Comparison of ENCODE assay signal across 1 cellular context in the genomic region with DNA sequence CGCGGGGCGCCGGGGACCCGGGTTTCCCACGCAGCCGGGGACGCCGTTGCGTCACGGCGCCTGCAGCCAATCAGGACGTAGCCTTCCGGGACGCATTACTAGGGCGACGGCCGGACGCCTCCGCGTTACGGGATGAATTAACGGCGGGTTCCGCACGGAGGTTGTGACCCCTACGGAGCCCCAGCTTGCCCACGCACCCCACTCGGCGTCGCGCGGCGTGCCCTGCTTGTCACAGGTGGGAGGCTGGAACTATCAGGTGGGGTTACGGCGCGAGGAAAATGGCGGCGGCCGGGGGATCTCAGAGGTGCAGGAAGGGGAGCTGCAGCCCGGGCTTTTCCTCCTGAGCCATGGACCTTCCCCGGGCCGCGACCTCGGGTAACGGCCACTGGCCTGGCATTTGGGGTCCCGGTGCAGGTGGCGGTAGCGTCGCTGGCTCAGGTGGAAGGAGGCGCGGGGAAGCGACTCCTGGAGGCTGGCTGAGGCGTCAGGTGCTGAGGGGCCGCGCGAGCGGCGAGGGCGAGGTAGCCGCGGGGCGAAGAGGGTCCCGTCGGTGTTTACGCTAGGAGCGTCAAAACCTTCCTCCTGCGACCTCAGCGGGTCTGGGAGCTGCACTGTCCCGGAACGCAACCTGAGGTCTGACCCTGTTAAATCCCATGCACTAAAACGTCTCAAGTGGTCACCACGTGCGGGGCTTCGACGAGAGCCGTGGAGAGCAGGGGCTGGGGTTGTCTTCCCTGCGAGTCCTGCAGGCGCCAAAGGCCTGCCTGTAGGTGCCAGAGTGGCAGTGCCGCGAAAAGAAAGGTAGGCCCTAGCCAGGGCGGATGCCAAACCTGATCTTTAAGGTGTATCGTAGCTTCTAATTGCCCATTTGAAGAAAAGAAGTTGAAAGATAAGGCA.
TF ChIP-seq lines count a peak whose summit lies in the region.

A gene (plus strand): TSS at position 98 of the 897 bp plus-strand sequence. CDS start 78,345 bp downstream, outside the sequence.

TF ChIP-seq in K562, 482 proteins besides CTCF, POLR2A, EP300 and RAD21 (continued from another document and continues in another):
- TF ChIP-seq, protein P1, sequence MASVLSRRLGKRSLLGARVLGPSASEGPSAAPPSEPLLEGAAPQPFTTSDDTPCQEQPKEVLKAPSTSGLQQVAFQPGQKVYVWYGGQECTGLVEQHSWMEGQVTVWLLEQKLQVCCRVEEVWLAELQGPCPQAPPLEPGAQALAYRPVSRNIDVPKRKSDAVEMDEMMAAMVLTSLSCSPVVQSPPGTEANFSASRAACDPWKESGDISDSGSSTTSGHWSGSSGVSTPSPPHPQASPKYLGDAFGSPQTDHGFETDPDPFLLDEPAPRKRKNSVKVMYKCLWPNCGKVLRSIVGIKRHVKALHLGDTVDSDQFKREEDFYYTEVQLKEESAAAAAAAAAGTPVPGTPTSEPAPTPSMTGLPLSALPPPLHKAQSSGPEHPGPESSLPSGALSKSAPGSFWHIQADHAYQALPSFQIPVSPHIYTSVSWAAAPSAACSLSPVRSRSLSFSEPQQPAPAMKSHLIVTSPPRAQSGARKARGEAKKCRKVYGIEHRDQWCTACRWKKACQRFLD (CRISPR knock-in tag; IDR thresholded peaks at IDR 0.05), result no peak; the same call in 1 of the 2 replicates
- TF ChIP-seq, protein P2, sequence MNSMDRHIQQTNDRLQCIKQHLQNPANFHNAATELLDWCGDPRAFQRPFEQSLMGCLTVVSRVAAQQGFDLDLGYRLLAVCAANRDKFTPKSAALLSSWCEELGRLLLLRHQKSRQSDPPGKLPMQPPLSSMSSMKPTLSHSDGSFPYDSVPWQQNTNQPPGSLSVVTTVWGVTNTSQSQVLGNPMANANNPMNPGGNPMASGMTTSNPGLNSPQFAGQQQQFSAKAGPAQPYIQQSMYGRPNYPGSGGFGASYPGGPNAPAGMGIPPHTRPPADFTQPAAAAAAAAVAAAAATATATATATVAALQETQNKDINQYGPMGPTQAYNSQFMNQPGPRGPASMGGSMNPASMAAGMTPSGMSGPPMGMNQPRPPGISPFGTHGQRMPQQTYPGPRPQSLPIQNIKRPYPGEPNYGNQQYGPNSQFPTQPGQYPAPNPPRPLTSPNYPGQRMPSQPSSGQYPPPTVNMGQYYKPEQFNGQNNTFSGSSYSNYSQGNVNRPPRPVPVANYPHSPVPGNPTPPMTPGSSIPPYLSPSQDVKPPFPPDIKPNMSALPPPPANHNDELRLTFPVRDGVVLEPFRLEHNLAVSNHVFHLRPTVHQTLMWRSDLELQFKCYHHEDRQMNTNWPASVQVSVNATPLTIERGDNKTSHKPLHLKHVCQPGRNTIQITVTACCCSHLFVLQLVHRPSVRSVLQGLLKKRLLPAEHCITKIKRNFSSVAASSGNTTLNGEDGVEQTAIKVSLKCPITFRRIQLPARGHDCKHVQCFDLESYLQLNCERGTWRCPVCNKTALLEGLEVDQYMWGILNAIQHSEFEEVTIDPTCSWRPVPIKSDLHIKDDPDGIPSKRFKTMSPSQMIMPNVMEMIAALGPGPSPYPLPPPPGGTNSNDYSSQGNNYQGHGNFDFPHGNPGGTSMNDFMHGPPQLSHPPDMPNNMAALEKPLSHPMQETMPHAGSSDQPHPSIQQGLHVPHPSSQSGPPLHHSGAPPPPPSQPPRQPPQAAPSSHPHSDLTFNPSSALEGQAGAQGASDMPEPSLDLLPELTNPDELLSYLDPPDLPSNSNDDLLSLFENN (IDR thresholded peaks at IDR 0.05; ENCODE audit: low read depth in 2 of 2, low read length in 2 of 2), result no peak
- TF ChIP-seq MYNN (IDR thresholded peaks at IDR 0.05), result peak; percentile 15; the same call in 1 of the 2 replicates
- no peak for TF ChIP-seq MYNN (CRISPR knock-in tag; IDR thresholded peaks at IDR 0.05)
- TF ChIP-seq, protein P3, sequence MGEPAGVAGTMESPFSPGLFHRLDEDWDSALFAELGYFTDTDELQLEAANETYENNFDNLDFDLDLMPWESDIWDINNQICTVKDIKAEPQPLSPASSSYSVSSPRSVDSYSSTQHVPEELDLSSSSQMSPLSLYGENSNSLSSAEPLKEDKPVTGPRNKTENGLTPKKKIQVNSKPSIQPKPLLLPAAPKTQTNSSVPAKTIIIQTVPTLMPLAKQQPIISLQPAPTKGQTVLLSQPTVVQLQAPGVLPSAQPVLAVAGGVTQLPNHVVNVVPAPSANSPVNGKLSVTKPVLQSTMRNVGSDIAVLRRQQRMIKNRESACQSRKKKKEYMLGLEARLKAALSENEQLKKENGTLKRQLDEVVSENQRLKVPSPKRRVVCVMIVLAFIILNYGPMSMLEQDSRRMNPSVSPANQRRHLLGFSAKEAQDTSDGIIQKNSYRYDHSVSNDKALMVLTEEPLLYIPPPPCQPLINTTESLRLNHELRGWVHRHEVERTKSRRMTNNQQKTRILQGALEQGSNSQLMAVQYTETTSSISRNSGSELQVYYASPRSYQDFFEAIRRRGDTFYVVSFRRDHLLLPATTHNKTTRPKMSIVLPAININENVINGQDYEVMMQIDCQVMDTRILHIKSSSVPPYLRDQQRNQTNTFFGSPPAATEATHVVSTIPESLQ (CRISPR knock-in tag; IDR thresholded peaks at IDR 0.05), result peak; percentile 60; the same call in 1 of the 2 replicates
- TF ChIP-seq, protein P4, sequence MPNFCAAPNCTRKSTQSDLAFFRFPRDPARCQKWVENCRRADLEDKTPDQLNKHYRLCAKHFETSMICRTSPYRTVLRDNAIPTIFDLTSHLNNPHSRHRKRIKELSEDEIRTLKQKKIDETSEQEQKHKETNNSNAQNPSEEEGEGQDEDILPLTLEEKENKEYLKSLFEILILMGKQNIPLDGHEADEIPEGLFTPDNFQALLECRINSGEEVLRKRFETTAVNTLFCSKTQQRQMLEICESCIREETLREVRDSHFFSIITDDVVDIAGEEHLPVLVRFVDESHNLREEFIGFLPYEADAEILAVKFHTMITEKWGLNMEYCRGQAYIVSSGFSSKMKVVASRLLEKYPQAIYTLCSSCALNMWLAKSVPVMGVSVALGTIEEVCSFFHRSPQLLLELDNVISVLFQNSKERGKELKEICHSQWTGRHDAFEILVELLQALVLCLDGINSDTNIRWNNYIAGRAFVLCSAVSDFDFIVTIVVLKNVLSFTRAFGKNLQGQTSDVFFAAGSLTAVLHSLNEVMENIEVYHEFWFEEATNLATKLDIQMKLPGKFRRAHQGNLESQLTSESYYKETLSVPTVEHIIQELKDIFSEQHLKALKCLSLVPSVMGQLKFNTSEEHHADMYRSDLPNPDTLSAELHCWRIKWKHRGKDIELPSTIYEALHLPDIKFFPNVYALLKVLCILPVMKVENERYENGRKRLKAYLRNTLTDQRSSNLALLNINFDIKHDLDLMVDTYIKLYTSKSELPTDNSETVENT (CRISPR knock-in tag; IDR thresholded peaks at IDR 0.05), result peak; percentile 33; the same call in 1 of the 2 replicates
- no peak for TF ChIP-seq NCOA1 (IDR thresholded peaks at IDR 0.05; ENCODE audit: low read depth)
- TF ChIP-seq ZNF695 (CRISPR knock-in tag; IDR thresholded peaks at IDR 0.05), result no peak
- no peak for TF ChIP-seq TRIM24 (IDR thresholded peaks at IDR 0.05)
- TF ChIP-seq BCL6 (CRISPR knock-in tag; IDR thresholded peaks at IDR 0.05), result no peak
- TF ChIP-seq ZNF347 (CRISPR knock-in tag; IDR thresholded peaks at IDR 0.05; ENCODE audit: low read depth), result no peak
- TF ChIP-seq, protein P5, sequence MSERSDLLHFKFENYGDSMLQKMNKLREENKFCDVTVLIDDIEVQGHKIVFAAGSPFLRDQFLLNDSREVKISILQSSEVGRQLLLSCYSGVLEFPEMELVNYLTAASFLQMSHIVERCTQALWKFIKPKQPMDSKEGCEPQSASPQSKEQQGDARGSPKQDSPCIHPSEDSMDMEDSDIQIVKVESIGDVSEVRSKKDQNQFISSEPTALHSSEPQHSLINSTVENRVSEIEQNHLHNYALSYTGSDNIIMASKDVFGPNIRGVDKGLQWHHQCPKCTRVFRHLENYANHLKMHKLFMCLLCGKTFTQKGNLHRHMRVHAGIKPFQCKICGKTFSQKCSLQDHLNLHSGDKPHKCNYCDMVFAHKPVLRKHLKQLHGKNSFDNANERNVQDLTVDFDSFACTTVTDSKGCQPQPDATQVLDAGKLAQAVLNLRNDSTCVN (CRISPR knock-in tag; IDR thresholded peaks at IDR 0.05), result no peak
- TF ChIP-seq TAF1 (IDR thresholded peaks at IDR 0.05; ENCODE audit: control insufficient read depth, extremely low read depth, insufficient read depth, low read length, severe bottlenecking), result peak; percentile 63
- no peak for TF ChIP-seq ILK (tag; IDR thresholded peaks at IDR 0.05; ENCODE audit: borderline replicate concordance, low read depth)
- TF ChIP-seq ZNF316 (IDR thresholded peaks at IDR 0.05), result no peak
- no peak for TF ChIP-seq NCOA2 (IDR thresholded peaks at IDR 0.05; ENCODE audit: partially characterized antibody in 2 of 2)
- peak; percentile 53; the same call in 1 of the 2 replicates for TF ChIP-seq STAG1 (CRISPR knock-in tag; IDR thresholded peaks at IDR 0.05; ENCODE audit: borderline replicate concordance)
- no peak for TF ChIP-seq SMAD1 (IDR thresholded peaks at IDR 0.05; ENCODE audit: low read depth, low read length, partially characterized antibody)
- TF ChIP-seq, protein P6, sequence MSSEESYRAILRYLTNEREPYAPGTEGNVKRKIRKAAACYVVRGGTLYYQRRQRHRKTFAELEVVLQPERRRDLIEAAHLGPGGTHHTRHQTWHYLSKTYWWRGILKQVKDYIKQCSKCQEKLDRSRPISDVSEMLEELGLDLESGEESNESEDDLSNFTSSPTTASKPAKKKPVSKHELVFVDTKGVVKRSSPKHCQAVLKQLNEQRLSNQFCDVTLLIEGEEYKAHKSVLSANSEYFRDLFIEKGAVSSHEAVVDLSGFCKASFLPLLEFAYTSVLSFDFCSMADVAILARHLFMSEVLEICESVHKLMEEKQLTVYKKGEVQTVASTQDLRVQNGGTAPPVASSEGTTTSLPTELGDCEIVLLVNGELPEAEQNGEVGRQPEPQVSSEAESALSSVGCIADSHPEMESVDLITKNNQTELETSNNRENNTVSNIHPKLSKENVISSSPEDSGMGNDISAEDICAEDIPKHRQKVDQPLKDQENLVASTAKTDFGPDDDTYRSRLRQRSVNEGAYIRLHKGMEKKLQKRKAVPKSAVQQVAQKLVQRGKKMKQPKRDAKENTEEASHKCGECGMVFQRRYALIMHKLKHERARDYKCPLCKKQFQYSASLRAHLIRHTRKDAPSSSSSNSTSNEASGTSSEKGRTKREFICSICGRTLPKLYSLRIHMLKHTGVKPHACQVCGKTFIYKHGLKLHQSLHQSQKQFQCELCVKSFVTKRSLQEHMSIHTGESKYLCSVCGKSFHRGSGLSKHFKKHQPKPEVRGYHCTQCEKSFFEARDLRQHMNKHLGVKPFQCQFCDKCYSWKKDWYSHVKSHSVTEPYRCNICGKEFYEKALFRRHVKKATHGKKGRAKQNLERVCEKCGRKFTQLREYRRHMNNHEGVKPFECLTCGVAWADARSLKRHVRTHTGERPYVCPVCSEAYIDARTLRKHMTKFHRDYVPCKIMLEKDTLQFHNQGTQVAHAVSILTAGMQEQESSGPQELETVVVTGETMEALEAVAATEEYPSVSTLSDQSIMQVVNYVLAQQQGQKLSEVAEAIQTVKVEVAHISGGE (CRISPR knock-in tag; IDR thresholded peaks at IDR 0.05), result peak in 1 of 3 experiments; percentile 44; a peak in 1 of 6 replicates
- TF ChIP-seq RBFOX2 (IDR thresholded peaks at IDR 0.05; ENCODE audit: low read depth, low read length), result peak; percentile 89
- peak; percentile 34; the same call in 1 of the 2 replicates for TF ChIP-seq SP1 (CRISPR knock-in tag; IDR thresholded peaks at IDR 0.05)
- no peak for TF ChIP-seq ZC3H4 (CRISPR knock-in tag; IDR thresholded peaks at IDR 0.05; ENCODE audit: borderline replicate concordance)
- TF ChIP-seq SOX6 (IDR thresholded peaks at IDR 0.05), result no peak
- peak; percentile 66; the same call in 1 of the 2 replicates for TF ChIP-seq KHSRP (IDR thresholded peaks at IDR 0.05)
- peak in 1 of 2 experiments; percentile 85; a peak in 2 of 4 replicates for TF ChIP-seq TEAD1 (CRISPR knock-in tag; IDR thresholded peaks at IDR 0.05)
- no peak for TF ChIP-seq ZSCAN29 (IDR thresholded peaks at IDR 0.05)
- TF ChIP-seq, protein P7, sequence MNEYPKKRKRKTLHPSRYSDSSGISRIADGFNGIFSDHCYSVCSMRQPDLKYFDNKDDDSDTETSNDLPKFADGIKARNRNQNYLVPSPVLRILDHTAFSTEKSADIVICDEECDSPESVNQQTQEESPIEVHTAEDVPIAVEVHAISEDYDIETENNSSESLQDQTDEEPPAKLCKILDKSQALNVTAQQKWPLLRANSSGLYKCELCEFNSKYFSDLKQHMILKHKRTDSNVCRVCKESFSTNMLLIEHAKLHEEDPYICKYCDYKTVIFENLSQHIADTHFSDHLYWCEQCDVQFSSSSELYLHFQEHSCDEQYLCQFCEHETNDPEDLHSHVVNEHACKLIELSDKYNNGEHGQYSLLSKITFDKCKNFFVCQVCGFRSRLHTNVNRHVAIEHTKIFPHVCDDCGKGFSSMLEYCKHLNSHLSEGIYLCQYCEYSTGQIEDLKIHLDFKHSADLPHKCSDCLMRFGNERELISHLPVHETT (CRISPR knock-in tag; conservative IDR thresholded peaks at IDR 0.05 in 1 of 2, IDR thresholded peaks at IDR 0.05 in 1 of 2), result no peak
- TF ChIP-seq EWSR1 (IDR thresholded peaks at IDR 0.05; ENCODE audit: borderline replicate concordance, low read depth, partially characterized antibody), result no peak
- no peak for TF ChIP-seq ZBTB17 (CRISPR knock-in tag; IDR thresholded peaks at IDR 0.05)
- TF ChIP-seq, protein P8, sequence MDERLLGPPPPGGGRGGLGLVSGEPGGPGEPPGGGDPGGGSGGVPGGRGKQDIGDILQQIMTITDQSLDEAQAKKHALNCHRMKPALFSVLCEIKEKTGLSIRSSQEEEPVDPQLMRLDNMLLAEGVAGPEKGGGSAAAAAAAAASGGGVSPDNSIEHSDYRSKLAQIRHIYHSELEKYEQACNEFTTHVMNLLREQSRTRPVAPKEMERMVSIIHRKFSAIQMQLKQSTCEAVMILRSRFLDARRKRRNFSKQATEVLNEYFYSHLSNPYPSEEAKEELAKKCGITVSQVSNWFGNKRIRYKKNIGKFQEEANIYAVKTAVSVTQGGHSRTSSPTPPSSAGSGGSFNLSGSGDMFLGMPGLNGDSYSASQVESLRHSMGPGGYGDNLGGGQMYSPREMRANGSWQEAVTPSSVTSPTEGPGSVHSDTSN (CRISPR knock-in tag; IDR thresholded peaks at IDR 0.05; ENCODE audit: low read depth), result no peak
- TF ChIP-seq, protein P8 (tag; conservative IDR thresholded peaks at IDR 0.05; ENCODE audit: low read depth), result no peak
- TF ChIP-seq ZNF57 (CRISPR knock-in tag; IDR thresholded peaks at IDR 0.05), result no peak
- TF ChIP-seq MAZ (CRISPR knock-in tag; conservative IDR thresholded peaks at IDR 0.05 in 1 of 2, IDR thresholded peaks at IDR 0.05 in 1 of 2), result peak in 1 of 2 experiments; percentile 63; a peak in 3 of 4 replicates
- TF ChIP-seq ZNF41 (CRISPR knock-in tag; conservative IDR thresholded peaks at IDR 0.05), result no peak
- TF ChIP-seq LARP7 (IDR thresholded peaks at IDR 0.05), result no peak
- TF ChIP-seq ZNF197 (CRISPR knock-in tag; IDR thresholded peaks at IDR 0.05; ENCODE audit: low read depth), result no peak
- TF ChIP-seq ZNF717 (CRISPR knock-in tag; IDR thresholded peaks at IDR 0.05), result no peak
- no peak for TF ChIP-seq POLR3G (IDR thresholded peaks at IDR 0.05; ENCODE audit: extremely low read depth, insufficient read length, insufficient replicate concordance)
- peak; percentile 71; the same call in 1 of the 2 replicates for TF ChIP-seq ZBTB7A (IDR thresholded peaks at IDR 0.05; ENCODE audit: borderline replicate concordance, control insufficient read depth, low read depth, low read length)
- TF ChIP-seq NFYB (IDR thresholded peaks at IDR 0.05; ENCODE audit: extremely low read depth, insufficient read length), result peak; percentile 74
